12 cellular contexts compared by ENCODE assay signal in the genomic region with DNA sequence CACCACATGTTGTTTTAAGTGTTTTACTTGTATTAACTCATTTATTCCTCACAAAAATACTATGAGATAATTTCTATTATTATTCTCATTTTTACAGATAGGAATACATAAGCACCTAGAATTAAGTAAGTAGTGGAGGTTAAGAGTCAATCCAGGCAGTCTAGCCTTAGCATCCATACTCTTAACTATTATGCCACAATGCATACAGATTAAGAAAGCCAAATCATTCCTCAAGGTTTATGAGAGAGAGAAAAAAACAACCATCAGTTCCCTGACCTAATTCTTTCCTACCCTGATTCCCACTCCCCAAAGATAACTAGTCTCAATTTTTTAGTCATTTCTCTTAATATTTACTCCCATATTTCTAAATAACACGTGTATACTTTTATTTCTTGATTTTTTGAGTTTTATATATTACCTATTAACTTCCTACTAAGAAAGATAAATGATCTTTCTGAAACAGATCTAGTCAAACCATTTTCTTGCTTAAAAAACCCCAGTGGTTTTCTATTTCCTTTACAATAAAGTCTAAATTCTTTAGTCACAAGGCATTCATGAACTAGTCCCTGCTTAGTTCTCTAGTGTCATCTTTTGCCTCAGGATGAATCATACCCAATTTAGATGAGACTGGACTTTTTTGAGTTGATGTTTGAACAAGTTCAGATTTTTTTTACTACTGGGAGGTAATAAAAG. TPM values are rescaled to one million over a fixed set of nuclear protein-coding genes. Genes with fewer than 3 reads are reported as not detected.
DNase-seq lines count a peak whose midpoint lies in the region; ATAC-seq lines count a peak whose summit lies in the region.
"Had no signal": no experiment of that assay in that cellular context is flagged by ENCODE, and none has a peak within 500 bp of the region (broad histone marks: within the 10 kb centered on the region; RNA-seq: fewer than 3 reads in every experiment).

No MANE protein-coding gene starts in this region.

- intact Hi-C loops in activated T-helper 1 cell treated with anti-CD3 and anti-CD28 coated beads, Interleukin-12 subunit alpha, Interleukin-12 subunit beta, Interleukin-2, Interleukin-4 antibody, amounts not matched to agents 30 ng/mL and 10 ng/mL and 1 ng/mL, durations not matched to agents 14 hours and 24 hours and 36 hours (cut with micrococcal nuclease): loop anchor here (1.0 to 5.0 kb wide), 3 partner anchors 16 to 38 kb away; a partner anchor contains a TSS

- peak overlapping the region; percentile 4 for H3K4me3 Mint-ChIP-seq in activated T-helper 1 cell treated with anti-CD3 and anti-CD28 coated beads, Interleukin-12 subunit alpha, Interleukin-12 subunit beta, Interleukin-2, Interleukin-4 antibody, amounts not matched to agents 30 ng/mL and 10 ng/mL and 1 ng/mL, durations not matched to agents 14 hours and 24 hours and 36 hours
- no peak overlapping the region for H3K4me3 Mint-ChIP-seq in memory B cell

- no peaks in the 10 kb centered on the region for H3K9me3 Mint-ChIP-seq in activated T-helper 1 cell treated with anti-CD3 and anti-CD28 coated beads, Interleukin-12 subunit alpha, Interleukin-12 subunit beta, Interleukin-2, Interleukin-4 antibody, amounts not matched to agents 30 ng/mL and 10 ng/mL and 1 ng/mL, durations not matched to agents 14 hours and 24 hours and 36 hours
- no peaks in the 10 kb centered on the region for H3K9me3 Mint-ChIP-seq in memory B cell

- peak overlapping the region; percentile 72 for H3K27ac Mint-ChIP-seq in activated T-helper 1 cell treated with anti-CD3 and anti-CD28 coated beads, Interleukin-12 subunit alpha, Interleukin-12 subunit beta, Interleukin-2, Interleukin-4 antibody, amounts not matched to agents 30 ng/mL and 10 ng/mL and 1 ng/mL, durations not matched to agents 14 hours and 24 hours and 36 hours
- peak overlapping the region; percentile 11 for H3K27ac Mint-ChIP-seq in memory B cell

- H3K4me1 Mint-ChIP-seq in activated T-helper 1 cell treated with anti-CD3 and anti-CD28 coated beads, Interleukin-12 subunit alpha, Interleukin-12 subunit beta, Interleukin-2, Interleukin-4 antibody, amounts not matched to agents 30 ng/mL and 10 ng/mL and 1 ng/mL, durations not matched to agents 14 hours and 24 hours and 36 hours (ENCODE audit: low read depth): peaks cover 41% of the 10 kb centered on the region
- peaks cover 8% of the 10 kb centered on the region for H3K4me1 Mint-ChIP-seq in memory B cell

- no peaks in the 10 kb centered on the region for H3K27me3 Mint-ChIP-seq in activated T-helper 1 cell treated with anti-CD3 and anti-CD28 coated beads, Interleukin-12 subunit alpha, Interleukin-12 subunit beta, Interleukin-2, Interleukin-4 antibody, amounts not matched to agents 30 ng/mL and 10 ng/mL and 1 ng/mL, durations not matched to agents 14 hours and 24 hours and 36 hours (ENCODE audit: insufficient read depth)
- no peaks in the 10 kb centered on the region for H3K27me3 Mint-ChIP-seq in memory B cell

- H3K36me3 Mint-ChIP-seq in activated T-helper 1 cell treated with anti-CD3 and anti-CD28 coated beads, Interleukin-12 subunit alpha, Interleukin-12 subunit beta, Interleukin-2, Interleukin-4 antibody, amounts not matched to agents 30 ng/mL and 10 ng/mL and 1 ng/mL, durations not matched to agents 14 hours and 24 hours and 36 hours (ENCODE audit: low read depth): peaks cover 47% of the 10 kb centered on the region
- peaks cover 10% of the 10 kb centered on the region for H3K36me3 Mint-ChIP-seq in memory B cell

- DNase-seq in activated T-helper 1 cell treated with anti-CD3 and anti-CD28 coated beads, Interleukin-12 subunit alpha, Interleukin-12 subunit beta, Interleukin-2, Interleukin-4 antibody, amounts not matched to agents 30 ng/mL and 10 ng/mL and 1 ng/mL, durations not matched to agents 14 hours and 24 hours and 36 hours (ENCODE audit: low spot score): no peak
- DNase-seq in memory B cell (ENCODE audit: low spot score in 2 of 2) (no peak), NCI-H526 (lab: John Stamatoyannopoulos, UW) (no peak), SW 1271 (lab: John Stamatoyannopoulos, UW) (no peak)
- no peak for DNase-seq in stimulated activated CD4-positive, alpha-beta T cell treated with anti-CD3 and anti-CD28 coated beads, Interleukin-15, amount 100 ng/mL, for 24 hours
- DNase-seq: activated CD8-positive, alpha-beta memory T cell treated with anti-CD3 and anti-CD28 coated beads for 24 hours; glutamatergic neuron; NCI-H510A had no signal

- peak; percentile 74 for ATAC-seq in GM18861 (IDR thresholded peaks at IDR 0.05; ENCODE audit: unreplicated experiment)
- peak; percentile 62 for ATAC-seq in HG02678 (IDR thresholded peaks at IDR 0.05; ENCODE audit: unreplicated experiment)
- ATAC-seq in memory B cell (ENCODE audit: low read depth): no peak
- no peak for ATAC-seq in HG03280 (IDR thresholded peaks at IDR 0.05; ENCODE audit: unreplicated experiment)
- ATAC-seq: sciatic nerve had no signal

RNA-seq across cellular contexts. Expression of a gene that starts 16.0 kb away (rescaled TPM):
- 78.2 and 78.5 TPM in 2 replicates for total RNA-seq in activated T-helper 1 cell treated with anti-CD3 and anti-CD28 coated beads, Interleukin-12 subunit alpha, Interleukin-12 subunit beta, Interleukin-2, Interleukin-4 antibody, amounts not matched to agents 30 ng/mL and 10 ng/mL and 1 ng/mL, durations not matched to agents 14 hours and 24 hours and 36 hours

Comparison
In these comparisons a context has a peak if more than half of its experiments do, and no peak if none do; other contexts are left out.
1. ATAC-seq: peak in GM18861 (single experiment) and HG02678 (single experiment); none in memory B cell (single experiment) and HG03280 (single experiment).